Comparison of ENCODE assay signal across 26 cellular contexts in the genomic region with DNA sequence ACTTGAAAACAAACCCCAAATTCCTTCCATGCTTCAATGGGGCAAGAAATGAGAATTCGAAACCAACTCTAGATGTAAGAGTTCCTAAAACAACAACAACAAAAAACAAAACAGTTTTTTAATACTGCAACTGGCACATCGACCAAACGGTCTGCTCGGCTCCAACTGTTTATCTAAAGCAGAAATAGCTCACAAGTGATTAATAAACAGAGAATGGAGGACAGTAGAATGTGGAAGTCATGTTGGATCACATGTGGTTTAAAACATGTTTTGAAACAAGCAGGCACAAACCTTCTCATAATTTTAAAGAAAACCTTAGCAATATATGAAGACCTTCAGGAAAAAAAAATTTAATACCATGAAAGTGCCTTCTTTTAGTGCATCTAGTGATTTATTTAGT.
"Had no signal": no experiment of that assay in that cellular context is flagged by ENCODE, and none has a peak within 500 bp of the region (broad histone marks: within the 10 kb centered on the region; RNA-seq: fewer than 3 reads in every experiment).

No MANE protein-coding gene starts in this region.

- H3K9me3 Mint-ChIP-seq: mesothelial cell of epicardium; naive B cell; neural progenitor cell; T-helper 2 cell treated with Interferon-gamma antibody and Interleukin-4, amounts not matched to agents 5 μg/mL and 100 μg/mL, for 36 hours had no signal

- H3K4me3 ChIP-seq: body of pancreas, heart left ventricle, neural progenitor cell, right atrium auricular region, spleen, thoracic aorta, upper lobe of left lung, vagina had no signal

- H3K4me3 Mint-ChIP-seq: activated naive CD8-positive, alpha-beta T cell; mesothelial cell of epicardium; naive B cell; neural progenitor cell; T-helper 2 cell treated with Interferon-gamma antibody and Interleukin-4, amounts not matched to agents 5 μg/mL and 100 μg/mL, for 36 hours had no signal

- H3K27ac Mint-ChIP-seq: activated naive CD8-positive, alpha-beta T cell; mesothelial cell of epicardium; naive B cell; neural progenitor cell; T-helper 2 cell treated with Interferon-gamma antibody and Interleukin-4, amounts not matched to agents 5 μg/mL and 100 μg/mL, for 36 hours had no signal

- H3K27me3 Mint-ChIP-seq: activated naive CD8-positive, alpha-beta T cell; naive B cell had no signal

- DNase-seq: activated CD4-positive, alpha-beta T cell treated with anti-CD3 and anti-CD28 coated beads for 4 hours; activated CD4-positive, alpha-beta T cell treated with anti-CD3 and anti-CD28 coated beads, Interleukin-2, amount 50 U/mL, for 4 hours; activated effector memory CD4-positive, alpha-beta T cell treated with Interleukin-2 at 50 U/mL for 16 hours; activated naive CD4-positive, alpha-beta T cell treated with Interleukin-2 at 50 U/mL for 16 hours; activated T-cell treated with anti-CD3 and anti-CD28 coated beads for 4 hours; aorta; body of pancreas; dermis blood vessel endothelial cell; effector memory CD4-positive, alpha-beta T cell; foreskin keratinocyte; heart left ventricle; left colon; mammary epithelial cell; naive B cell; occipital lobe; spleen; stimulated activated naive CD8-positive, alpha-beta T cell treated with anti-CD3 and anti-CD28 coated beads, Interleukin-15, Interleukin-2, amounts not matched to agents 100 U/mL and 50 U/mL, for 24 hours; T-helper 1 cell; upper lobe of left lung had no signal

- H3K4me1 Mint-ChIP-seq: naive B cell had no signal
